ENCODE assay signal across 17 cellular contexts in genomic region chr1:53183277-53183990, GRCh38. TPM values are rescaled to one million over a fixed set of nuclear protein-coding genes. Genes with fewer than 3 reads are reported as not detected.
A peak's percentile ranks its signal among the peaks of the same experiment; 100 is the strongest.
DNase-seq lines count a peak whose midpoint lies in the region; ATAC-seq and TF ChIP-seq lines count a peak whose summit lies in the region.
"Had no signal": no experiment of that assay in that cellular context is flagged by ENCODE, and none has a peak within 500 bp of the region (broad histone marks: within the 10 kb centered on the region; RNA-seq: fewer than 3 reads in every experiment).

No MANE protein-coding gene starts in this region.

- peaks cover 0 to 5% of the 10 kb centered on the region in 2 donors for H3K4me1 Mint-ChIP-seq in natural killer cell
- no peaks in the 10 kb centered on the region for H3K4me1 Mint-ChIP-seq in natural killer cell treated with Interleukin-12 subunit alpha and Interleukin-12 subunit beta and Interleukin-15 and Interleukin-18, amount 100 ng/mL, for 72 hours (ENCODE audit: low read depth in 2 of 2)

- H4K91ac ChIP-seq in mesenchymal stem cell (ENCODE audit: low read length): peak overlapping the region; percentile 8

- no peak for DNase-seq in natural killer cell
- DNase-seq in natural killer cell treated with Interleukin-12 subunit alpha and Interleukin-12 subunit beta and Interleukin-15 and Interleukin-18, amount 100 ng/mL, for 72 hours (ENCODE audit: low spot score): no peak
- DNase-seq in esophagus squamous epithelium (lab: John Stamatoyannopoulos, UW): no peak
- DNase-seq in mesenchymal stem cell: peak; percentile 50
- DNase-seq in SHP77 treated with DMSO at 0.1 percent for 48 hours (lab: John Stamatoyannopoulos, UW): no peak
- DNase-seq in NOMO-1 treated with DMSO at 0.1 percent for 48 hours (lab: John Stamatoyannopoulos, UW; ENCODE audit: unreplicated experiment): no peak
- DNase-seq: activated CD4-positive, CD25-positive, alpha-beta regulatory T cell; activated T-cell treated with anti-CD3 and anti-CD28 coated beads, Interleukin-2, amount 50 U/mL, for 1 hour; adrenal gland; islet precursor cell; NCI-H2029 had no signal

- TF ChIP-seq CTCF in natural killer cell (IDR thresholded peaks at IDR 0.05) (no peak), esophagus squamous epithelium (IDR thresholded peaks at IDR 0.05) (no peak)

- peak overlapping the region; percentile 6 to 46 for H3K18ac ChIP-seq in mesenchymal stem cell (ENCODE audit: low read depth in 1 of 2, low read length in 2 of 2)

- no peak overlapping the region for H3K14ac ChIP-seq in mesenchymal stem cell (ENCODE audit: low read length in 2 of 2)

- peak in 2 of 3 donors; percentile 34 to 46 for ATAC-seq in natural killer cell
- ATAC-seq in natural killer cell treated with Interleukin-12 subunit alpha and Interleukin-12 subunit beta and Interleukin-15 and Interleukin-18, amount 100 ng/mL, for 72 hours: no peak
- no peak for ATAC-seq in GM19324 (IDR thresholded peaks at IDR 0.05; ENCODE audit: low FRiP score, unreplicated experiment)
- ATAC-seq in GM18517 (IDR thresholded peaks at IDR 0.05; ENCODE audit: unreplicated experiment): no peak

- H3K79me1 ChIP-seq in mesenchymal stem cell (replicated peaks; ENCODE audit: low read length, poor library complexity, severe bottlenecking): no peaks in the 10 kb centered on the region

- no peak overlapping the region for H2BK120ac ChIP-seq in mesenchymal stem cell (ENCODE audit: low read depth, low read length)

- peak overlapping the region; percentile 25 to 76 for H2BK12ac ChIP-seq in mesenchymal stem cell (ENCODE audit: low read length in 2 of 2)

- no peak overlapping the region for H2BK5ac ChIP-seq in mesenchymal stem cell (ENCODE audit: low read depth, low read length, poor library complexity, severe bottlenecking)

- H3K4me1 ChIP-seq in esophagus squamous epithelium: peaks cover 0 to 10% (median 10%) of the 10 kb centered on the region in 3 donors
- H3K4me1 ChIP-seq in mesenchymal stem cell (ENCODE audit: control insufficient read depth, insufficient read depth, low read depth, low read length): no peaks in the 10 kb centered on the region
- H3K4me1 ChIP-seq: adrenal gland had no signal

- no peak overlapping the region for H3K27ac Mint-ChIP-seq in natural killer cell
- H3K27ac Mint-ChIP-seq in natural killer cell treated with Interleukin-12 subunit alpha and Interleukin-12 subunit beta and Interleukin-15 and Interleukin-18, amount 100 ng/mL, for 72 hours: no peak overlapping the region
- H3K27ac Mint-ChIP-seq: neural progenitor cell had no signal

- no peak overlapping the region for H2AFZ ChIP-seq in mesenchymal stem cell (ENCODE audit: low read depth, low read length)
- H2AFZ ChIP-seq: neural progenitor cell had no signal

- peak overlapping the region in 1 of 2 experiments; percentile 10 for H3K4ac ChIP-seq in mesenchymal stem cell (ENCODE audit: low read depth in 1 of 2, low read length in 2 of 2)

- TF ChIP-seq POLR2A in esophagus squamous epithelium (IDR thresholded peaks at IDR 0.05): no peak

- peak overlapping the region; percentile 64 for H3K9ac ChIP-seq in mesenchymal stem cell (ENCODE audit: low read length)
- H3K9ac ChIP-seq: neural progenitor cell had no signal

- intact Hi-C loops in natural killer cell (cut with micrococcal nuclease) (loop anchor here (2.0 to 10.0 kb wide), 5 partner anchors 49 to 1286 kb away; partner anchors contain the start of gene ZYG11A), esophagus squamous epithelium (cut with DNase I) (loop anchor here (10.0 kb wide), 2 partner anchors 279 to 479 kb away; no protein-coding TSS in a partner anchor)

- H3K27ac ChIP-seq in esophagus squamous epithelium (peak overlapping the region in 3 of 4 donors; percentile 8 to 79 (median 35)), mesenchymal stem cell (ENCODE audit: low read length, poor library complexity, severe bottlenecking) (no peak overlapping the region)
- H3K27ac ChIP-seq: neural progenitor cell had no signal

- H3K9me3 Mint-ChIP-seq in natural killer cell: no peaks in the 10 kb centered on the region
- no peaks in the 10 kb centered on the region for H3K9me3 Mint-ChIP-seq in natural killer cell treated with Interleukin-12 subunit alpha and Interleukin-12 subunit beta and Interleukin-15 and Interleukin-18, amount 100 ng/mL, for 72 hours
- H3K9me3 Mint-ChIP-seq: neural progenitor cell had no signal

- H3K4me2 ChIP-seq in mesenchymal stem cell (ENCODE audit: low read length, poor library complexity, severe bottlenecking): no peak overlapping the region
- H3K4me2 ChIP-seq: neural progenitor cell had no signal

- no peak overlapping the region for H3K23ac ChIP-seq in mesenchymal stem cell (ENCODE audit: low read length in 2 of 2)

- H2AK5ac ChIP-seq in mesenchymal stem cell (ENCODE audit: low read length, severe bottlenecking): no peak overlapping the region

- H4K8ac ChIP-seq in mesenchymal stem cell (ENCODE audit: low read length): peak overlapping the region; percentile 43

- H2BK15ac ChIP-seq in mesenchymal stem cell (ENCODE audit: low read depth, poor library complexity, severe bottlenecking): no peak overlapping the region

- peaks cover 0 to 3% of the 10 kb centered on the region in 2 donors for H3K27me3 Mint-ChIP-seq in natural killer cell (ENCODE audit: low read depth in 2 of 2)
- peaks cover 0 to 4% of the 10 kb centered on the region in 2 donors for H3K27me3 Mint-ChIP-seq in natural killer cell treated with Interleukin-12 subunit alpha and Interleukin-12 subunit beta and Interleukin-15 and Interleukin-18, amount 100 ng/mL, for 72 hours

- H3K36me3 Mint-ChIP-seq in natural killer cell: no peaks in the 10 kb centered on the region
- H3K36me3 Mint-ChIP-seq in natural killer cell treated with Interleukin-12 subunit alpha and Interleukin-12 subunit beta and Interleukin-15 and Interleukin-18, amount 100 ng/mL, for 72 hours: no peaks in the 10 kb centered on the region
- H3K36me3 Mint-ChIP-seq: neural progenitor cell had no signal

- H3K27me3 ChIP-seq in esophagus squamous epithelium: peaks cover 0 to 4% (median 0%) of the 10 kb centered on the region in 4 donors
- no peaks in the 10 kb centered on the region for H3K27me3 ChIP-seq in mesenchymal stem cell (ENCODE audit: control insufficient read depth in 1 of 2, insufficient read depth in 1 of 2, low read length in 2 of 2)
- H3K27me3 ChIP-seq: adrenal gland, neural progenitor cell had no signal

- no peak overlapping the region for H3K4me3 Mint-ChIP-seq in natural killer cell
- no peak overlapping the region for H3K4me3 Mint-ChIP-seq in natural killer cell treated with Interleukin-12 subunit alpha and Interleukin-12 subunit beta and Interleukin-15 and Interleukin-18, amount 100 ng/mL, for 72 hours
- H3K4me3 Mint-ChIP-seq: neural progenitor cell had no signal

- H3K36me3 ChIP-seq in esophagus squamous epithelium (no peaks in the 10 kb centered on the region), mesenchymal stem cell (ENCODE audit: control insufficient read depth in 1 of 2, insufficient read depth in 2 of 2, low read depth in 1 of 2, low read length in 2 of 2) (no peaks in the 10 kb centered on the region)
- H3K36me3 ChIP-seq: adrenal gland, neural progenitor cell had no signal

- H3K4me3 ChIP-seq in esophagus squamous epithelium (no peak overlapping the region), mesenchymal stem cell (ENCODE audit: insufficient read depth in 1 of 2, low read depth in 1 of 2, low read length in 2 of 2) (no peak overlapping the region)
- H3K4me3 ChIP-seq: adrenal gland, neural progenitor cell had no signal

- WGBS in esophagus squamous epithelium, 2 donors: 67 to 74% methylated on average over 4 of the region's 4 CpGs
- WGBS in mesenchymal stem cell: 38% methylated on average over 3 of the region's 4 CpGs

- H3K9me3 ChIP-seq in esophagus squamous epithelium (no peaks in the 10 kb centered on the region), mesenchymal stem cell (ENCODE audit: control insufficient read depth, low read length) (no peaks in the 10 kb centered on the region)
- H3K9me3 ChIP-seq: adrenal gland had no signal

RNA-seq across cellular contexts. Expression of gene CPT2, which starts 13.2 kb away (rescaled TPM):
- 10 to 100 TPM in 1 of 3 donors, 1 to 10 TPM in 2; 7.6 to 11.8 (median 9.0) TPM for total RNA-seq in natural killer cell
- 10 to 100 TPM; 12.3 to 14.7 TPM for total RNA-seq in natural killer cell treated with Interleukin-12 subunit alpha and Interleukin-12 subunit beta and Interleukin-15 and Interleukin-18, amount 100 ng/mL, for 72 hours
- total RNA-seq in esophagus squamous epithelium: 10 to 100 TPM; 20.0 to 37.3 (median 27.1) TPM
- polyA plus RNA-seq in mesenchymal stem cell (2013, experiment 1 of 2): 14.1 TPM
- 13.6 TPM for polyA plus RNA-seq in mesenchymal stem cell (2013, experiment 2 of 2)

RNA-seq across cellular contexts. Expression of gene CZIB, which starts 37.0 kb away (rescaled TPM):
- total RNA-seq in natural killer cell (10 to 100 TPM; 39.6 to 49.7 (median 40.5) TPM), esophagus squamous epithelium (10 to 100 TPM; 18.7 to 42.9 (median 26.0) TPM)
- 10 to 100 TPM; 37.5 to 44.5 TPM for total RNA-seq in natural killer cell treated with Interleukin-12 subunit alpha and Interleukin-12 subunit beta and Interleukin-15 and Interleukin-18, amount 100 ng/mL, for 72 hours
- 48.5 TPM for polyA plus RNA-seq in mesenchymal stem cell (2013, experiment 1 of 2)
- polyA plus RNA-seq in mesenchymal stem cell (2013, experiment 2 of 2): 51.0 TPM

RNA-seq across cellular contexts. Expression of gene SLC1A7, which starts 41.0 kb away (rescaled TPM):
- 10 to 100 TPM; 16.0 to 23.9 (median 20.5) TPM for total RNA-seq in natural killer cell
- 1 to 10 TPM in 1 of 2 donors, under 1 TPM in 1; 0.29 to 1.1 TPM for total RNA-seq in natural killer cell treated with Interleukin-12 subunit alpha and Interleukin-12 subunit beta and Interleukin-15 and Interleukin-18, amount 100 ng/mL, for 72 hours
- total RNA-seq in esophagus squamous epithelium: under 1 TPM in 1 of 4 donors, not detected in 3; 0.57 TPM
- polyA plus RNA-seq in mesenchymal stem cell (2013, experiment 1 of 2): 2.3 TPM
- polyA plus RNA-seq in mesenchymal stem cell (2013, experiment 2 of 2): 2.2 TPM
- total RNA-seq: dermis microvascular lymphatic vessel endothelial cell, glomerular endothelial cell, LHCN-M2 had no signal

RNA-seq across cellular contexts. Expression of gene MAGOH, which starts 54.9 kb away (rescaled TPM):
- total RNA-seq in natural killer cell: 10 to 100 TPM; 48.6 to 70.4 (median 69.2) TPM
- total RNA-seq in natural killer cell treated with Interleukin-12 subunit alpha and Interleukin-12 subunit beta and Interleukin-15 and Interleukin-18, amount 100 ng/mL, for 72 hours: 10 to 100 TPM; 62.6 to 65.4 TPM
- 10 to 100 TPM; 27.6 to 52.7 (median 41.8) TPM for total RNA-seq in esophagus squamous epithelium
- polyA plus RNA-seq in mesenchymal stem cell (2013, experiment 1 of 2): 53.3 TPM
- 54.6 TPM for polyA plus RNA-seq in mesenchymal stem cell (2013, experiment 2 of 2)

Comparison
In these comparisons a context has a peak if more than half of its experiments do, and no peak if none do; other contexts are left out.
1. ATAC-seq: peak in natural killer cell (2 of 3); none in natural killer cell treated with Interleukin-12 subunit alpha and Interleukin-12 subunit beta and Interleukin-15 and Interleukin-18, amount 100 ng/mL, for 72 hours (0 of 2), GM19324 (single experiment) and GM18517 (single experiment).
2. RNA of gene SLC1A7, which starts 41.0 kb away (total RNA-seq): 16.0 to 23.9 TPM in natural killer cell; 0.29 to 1.1 TPM in natural killer cell treated with Interleukin-12 subunit alpha and Interleukin-12 subunit beta and Interleukin-15 and Interleukin-18, amount 100 ng/mL, for 72 hours and 0.57 TPM in esophagus squamous epithelium; every median in the first group is over 4 times any median in the second.